In genomic region chr9:116717150-116717549, GRCh38 we compare ENCODE assay signal across 33 cellular contexts. TPM values are rescaled to one million over a fixed set of nuclear protein-coding genes. Genes with fewer than 3 reads are reported as not detected.
DNase-seq lines count a peak whose midpoint lies in the region; ATAC-seq and TF ChIP-seq lines count a peak whose summit lies in the region.
"Had no signal": no experiment of that assay in that cellular context is flagged by ENCODE, and none has a peak within 500 bp of the region (broad histone marks: within the 10 kb centered on the region; RNA-seq: fewer than 3 reads in every experiment).

No MANE protein-coding gene starts in this region.

- intact Hi-C loops in heart right ventricle (cut with DNase I) = no loop called here
- intact Hi-C loops in right cardiac atrium (cut with DNase I) = no loop called here

- no peaks in the 10 kb centered on the region for H3K79me2 ChIP-seq in Loucy (ENCODE audit: insufficient read depth, low read length)
- H3K79me2 ChIP-seq: parathyroid adenoma had no signal

- peak overlapping the region; percentile 47 for H3K4me2 ChIP-seq in Loucy (ENCODE audit: low read depth, low read length, poor library complexity, severe bottlenecking)
- H3K4me2 ChIP-seq: neural progenitor cell had no signal

- no peaks in the 10 kb centered on the region for H3K9me3 ChIP-seq in heart right ventricle
- no peaks in the 10 kb centered on the region for H3K9me3 ChIP-seq in right cardiac atrium (ENCODE audit: control insufficient read depth, low read length)
- no peaks in the 10 kb centered on the region for H3K9me3 ChIP-seq in Loucy (ENCODE audit: insufficient read depth, low read depth, low read length)
- H3K9me3 ChIP-seq: esophagus squamous epithelium, left lung, Peyer's patch, stomach, tibial nerve had no signal

- TF ChIP-seq CTCF in heart right ventricle (IDR thresholded peaks at IDR 0.05) = no peak
- no peak for TF ChIP-seq CTCF in Loucy (conservative IDR thresholded peaks at IDR 0.05; ENCODE audit: low read length)

- H3K4me1 ChIP-seq in heart right ventricle (peaks cover 0 to 15% (median 0%) of the 10 kb centered on the region in 9 donors), right cardiac atrium (ENCODE audit: control insufficient read depth, insufficient read depth, low read length) (no peaks in the 10 kb centered on the region), Loucy (ENCODE audit: insufficient read depth, low read length, poor library complexity, severe bottlenecking) (peaks cover 12% of the 10 kb centered on the region)
- H3K4me1 ChIP-seq: left lung, parathyroid adenoma, Peyer's patch, stomach had no signal

- DNase-seq in heart right ventricle (peak in 1 of 2 donors; percentile 9), right cardiac atrium (no peak), fibroblast of peridontal ligament (ENCODE audit: extremely low read depth) (peak; percentile 44), NCI-H187 (lab: John Stamatoyannopoulos, UW) (no peak), occipital lobe (lab: John Stamatoyannopoulos, UW) (no peak)
- DNase-seq in activated CD4-positive, alpha-beta T cell treated with anti-CD3 and anti-CD28 coated beads, Interleukin-2, amount 50 U/mL, for 48 hours = no peak
- no peak for DNase-seq in stimulated activated CD4-positive, alpha-beta T cell treated with anti-CD3 and anti-CD28 coated beads, Interleukin-4, amount 100 ng/mL, for 1 hour
- DNase-seq: 8988T; activated CD4-positive, alpha-beta T cell treated with anti-CD3 and anti-CD28 coated beads for 4 hours; activated naive CD4-positive, alpha-beta T cell treated with anti-CD3 and anti-CD28 coated beads, Interleukin-2, amount 50 U/mL, for 16 hours; AML-193; amniotic stem cell; brain microvascular endothelial cell; DMS 273 treated with DMSO at 0.1 percent for 48 hours; esophagus squamous epithelium; H9; Kasumi-1; left lung; NCI-H1436; NCI-H2107; NCI-H446; NCI-H774; Peyer's patch; retina; SIG-M5; stomach; T1000 had no signal

- no peaks in the 10 kb centered on the region for H3K9me2 ChIP-seq in Loucy (replicated peaks; ENCODE audit: low read depth, low read length)

- peak overlapping the region; percentile 31; the same call in 1 of the 2 replicates for H2AFZ ChIP-seq in Loucy (ENCODE audit: low read length)
- H2AFZ ChIP-seq: neural progenitor cell, parathyroid adenoma had no signal

- H3K27ac ChIP-seq in heart right ventricle (no peak overlapping the region), right cardiac atrium (ENCODE audit: low read length) (no peak overlapping the region)
- H3K27ac ChIP-seq: brain microvascular endothelial cell, esophagus squamous epithelium, left lung, neural progenitor cell, parathyroid adenoma, Peyer's patch, stomach, tibial nerve, VCaP had no signal

- H3F3A ChIP-seq in Loucy (ENCODE audit: low read depth) = no peaks in the 10 kb centered on the region

- no peak overlapping the region for H3K9ac ChIP-seq in Loucy (ENCODE audit: low read depth, low read length, poor library complexity, severe bottlenecking)
- H3K9ac ChIP-seq: neural progenitor cell, parathyroid adenoma had no signal

- no peaks in the 10 kb centered on the region for H4K20me1 ChIP-seq in Loucy (ENCODE audit: insufficient read depth, low read length, poor library complexity, severe bottlenecking)

- H3K36me3 ChIP-seq in heart right ventricle (no peaks in the 10 kb centered on the region), Loucy (ENCODE audit: insufficient read depth, low read length) (no peaks in the 10 kb centered on the region)
- H3K36me3 ChIP-seq: brain microvascular endothelial cell, esophagus squamous epithelium, left lung, neural progenitor cell, Peyer's patch, stomach had no signal

- no peaks in the 10 kb centered on the region for H3K27me3 ChIP-seq in heart right ventricle
- no peaks in the 10 kb centered on the region for H3K27me3 ChIP-seq in right cardiac atrium (ENCODE audit: control insufficient read depth, insufficient read depth)
- H3K27me3 ChIP-seq in Loucy (ENCODE audit: insufficient read depth, low read length, poor library complexity, severe bottlenecking) = no peaks in the 10 kb centered on the region
- H3K27me3 ChIP-seq: brain microvascular endothelial cell, esophagus squamous epithelium, left lung, neural progenitor cell, Peyer's patch, stomach, tibial nerve had no signal

- ATAC-seq in heart right ventricle (peak in 7 of 8 donors; percentile 25 to 84 (median 62)), right cardiac atrium (no peak)
- ATAC-seq: activated T-helper 17 cell treated with anti-CD3 and anti-CD28 coated beads, Interleukin-2, amount 50 U/mL, for 72 hours; left lung had no signal

- no peak overlapping the region for H3K4me3 ChIP-seq in heart right ventricle
- H3K4me3 ChIP-seq in right cardiac atrium (ENCODE audit: low read length) = no peak overlapping the region
- H3K4me3 ChIP-seq in Loucy (ENCODE audit: low read length, poor library complexity, severe bottlenecking) = no peak overlapping the region
- H3K4me3 ChIP-seq: esophagus squamous epithelium, left lung, neural progenitor cell, Peyer's patch, stomach, tibial nerve had no signal

- 41 to 51% methylated on average over 7 of the region's 7 CpGs for WGBS in heart right ventricle, 2 donors
- 36% methylated on average over 7 of the region's 7 CpGs for WGBS in right cardiac atrium

RNA-seq across cellular contexts. Expression of gene TRIM32, which starts 30.0 kb away (rescaled TPM):
- 10 to 100 TPM; 12.1 to 21.2 (median 14.4) TPM for total RNA-seq in heart right ventricle
- polyA plus RNA-seq in heart right ventricle = 1 to 10 TPM; 2.6 to 3.8 TPM
- 10 to 100 TPM; 11.4 to 16.6 (median 16.2) TPM for total RNA-seq in right cardiac atrium
- polyA plus RNA-seq in right cardiac atrium = 6.8 TPM
- total RNA-seq in occipital lobe = 23.9 TPM

Comparison
In these comparisons a context has a peak if more than half of its experiments do, and no peak if none do; other contexts are left out.
1. ATAC-seq: peak in heart right ventricle (7 of 8); none in right cardiac atrium (0 of 2).